In genomic region chr4:41432889-41433288, GRCh38 we compare ENCODE assay signal across 10 cellular contexts.
A peak's percentile ranks its signal among the peaks of the same experiment; 100 is the strongest.
DNase-seq lines count a peak whose midpoint lies in the region; ATAC-seq and TF ChIP-seq lines count a peak whose summit lies in the region.
"Had no signal": no experiment of that assay in that cellular context is flagged by ENCODE, and none has a peak within 500 bp of the region (broad histone marks: within the 10 kb centered on the region; RNA-seq: fewer than 3 reads in every experiment).

No MANE protein-coding gene starts in this region.

- ATAC-seq in GM18861 (IDR thresholded peaks at IDR 0.05; ENCODE audit: unreplicated experiment) (no peak), gastrocnemius medialis (no peak)

- intact Hi-C loops in ovary (cut with DNase I): no loop called here
- intact Hi-C loops in gastrocnemius medialis (cut with DNase I; ENCODE audit: low total_unique reads): no loop called here

- no peaks in the 10 kb centered on the region for H3K36me3 ChIP-seq in SJSA1
- no peaks in the 10 kb centered on the region for H3K36me3 ChIP-seq in ovary
- H3K36me3 ChIP-seq in gastrocnemius medialis: no peaks in the 10 kb centered on the region

- TF ChIP-seq EP300 in ovary (IDR thresholded peaks at IDR 0.05): no peak

- H3K27me3 ChIP-seq in SJSA1 (replicated peaks) (no peaks in the 10 kb centered on the region), ovary (no peaks in the 10 kb centered on the region), gastrocnemius medialis (no peaks in the 10 kb centered on the region)

- WGBS in ovary, 3 donors: 67 to 78% (median 74%) methylated on average over 5 of the region's 5 CpGs

- TF ChIP-seq CTCF in foreskin fibroblast (IDR thresholded peaks at IDR 0.05; ENCODE audit: low read depth, low read length) (no peak), ovary (IDR thresholded peaks at IDR 0.05) (no peak), gastrocnemius medialis (IDR thresholded peaks at IDR 0.05 in 4 of 5, conservative IDR thresholded peaks at IDR 0.05 in 1 of 5) (no peak)

- H3K9me3 ChIP-seq in SJSA1 (replicated peaks) (no peaks in the 10 kb centered on the region), ovary (no peaks in the 10 kb centered on the region), gastrocnemius medialis (no peaks in the 10 kb centered on the region)

- H3K4me1 ChIP-seq in SJSA1 (replicated peaks) (peaks cover 29% of the 10 kb centered on the region), ovary (ENCODE audit: insufficient read depth) (no peaks in the 10 kb centered on the region), gastrocnemius medialis (peaks cover 78% of the 10 kb centered on the region in 2 donors)

- peak overlapping the region; percentile 69 for H3K27ac ChIP-seq in SJSA1
- no peak overlapping the region for H3K27ac ChIP-seq in ovary
- no peak overlapping the region for H3K27ac ChIP-seq in gastrocnemius medialis

- no peak overlapping the region for H3K4me3 ChIP-seq in SJSA1
- no peak overlapping the region for H3K4me3 ChIP-seq in foreskin fibroblast (ENCODE audit: low read depth in 1 of 2, low read length in 2 of 2)
- no peak overlapping the region for H3K4me3 ChIP-seq in ovary
- no peak overlapping the region for H3K4me3 ChIP-seq in gastrocnemius medialis

- TF ChIP-seq POLR2A in ovary (IDR thresholded peaks at IDR 0.05) (no peak), gastrocnemius medialis (IDR thresholded peaks at IDR 0.05) (no peak)

- peak; percentile 95 for DNase-seq in EL
- peak in 1 of 2 experiments; percentile 67 for DNase-seq in SJSA1 (ENCODE audit: low read depth in 1 of 2, low spot score in 2 of 2)
- DNase-seq in foreskin fibroblast: peak; percentile 66 to 69
- DNase-seq in pons (ENCODE audit: low spot score): peak; percentile 82
- DNase-seq in ovary: no peak
- DNase-seq in effector CD4-positive, alpha-beta T cell: no peak
- DNase-seq in gastrocnemius medialis: no peak
- DNase-seq: MV-4-11, OCI-M1 had no signal

- in situ Hi-C loops in gastrocnemius medialis (cut with MboI; ENCODE audit: low sequenced_read_pairs in 4 of 4): no loop called here

Comparison
In these comparisons a context has a peak if more than half of its experiments do, and no peak if none do; other contexts are left out.
1. DNase-seq: peak in EL (single experiment), foreskin fibroblast (2 of 2) and pons (single experiment); none in ovary (0 of 5), effector CD4-positive, alpha-beta T cell (single experiment) and gastrocnemius medialis (0 of 2).